Comparison of ENCODE assay signal across 13 cellular contexts in genomic region chr3:52524752-52525661, GRCh38. TPM values are rescaled to one million over a fixed set of nuclear protein-coding genes. Genes with fewer than 3 reads are reported as not detected.
DNase-seq lines count a peak whose midpoint lies in the region; ATAC-seq and TF ChIP-seq lines count a peak whose summit lies in the region.
"Had no signal": no experiment of that assay in that cellular context is flagged by ENCODE, and none has a peak within 500 bp of the region (broad histone marks: within the 10 kb centered on the region; RNA-seq: fewer than 3 reads in every experiment).

No MANE protein-coding gene starts in this region.

- no peak overlapping the region for H3K9ac ChIP-seq in MM.1S (ENCODE audit: low read length)

- no peaks in the 10 kb centered on the region for H3K4me1 ChIP-seq in right lobe of liver
- peaks cover 43 to 50% (median 46%) of the 10 kb centered on the region in 4 donors for H3K4me1 ChIP-seq in upper lobe of left lung
- no peaks in the 10 kb centered on the region for H3K4me1 ChIP-seq in MM.1S (ENCODE audit: low read length)
- H3K4me1 ChIP-seq: HAP-1 had no signal

- no peak overlapping the region for H2AFZ ChIP-seq in MM.1S (ENCODE audit: low read length)

- H3K27ac ChIP-seq in right lobe of liver = peak overlapping the region in 1 of 3 donors; percentile 28
- H3K27ac ChIP-seq in upper lobe of left lung = peak overlapping the region; percentile 76 to 83 (median 80)
- H3K27ac ChIP-seq in MM.1S (ENCODE audit: low read length) = no peak overlapping the region

- H3K9me2 ChIP-seq in MM.1S (replicated peaks; ENCODE audit: insufficient read depth, low read length) = no peaks in the 10 kb centered on the region

- no peaks in the 10 kb centered on the region for H3K79me2 ChIP-seq in MM.1S (ENCODE audit: low read length)

- peak; percentile 61 for DNase-seq in NCI-H748 (lab: John Stamatoyannopoulos, UW; ENCODE audit: unreplicated experiment)
- DNase-seq in NCI-H748 treated with DMSO at 0.1 percent for 48 hours (lab: John Stamatoyannopoulos, UW) = no peak
- peak; percentile 70 for DNase-seq in epithelial cell of esophagus (ENCODE audit: low read depth)
- peak in 2 of 3 donors; percentile 41 to 56 for DNase-seq in right lobe of liver
- DNase-seq in upper lobe of left lung = peak in 1 of 2 donors; percentile 83
- no peak for DNase-seq in MM.1S
- DNase-seq in NCI-H187 treated with DMSO at 0.1 percent for 48 hours (lab: John Stamatoyannopoulos, UW) = no peak
- no peak for DNase-seq in T-helper 9 cell
- DNase-seq: ACHN, activated T-cell treated with anti-CD3 and anti-CD28 coated beads for 4 hours, NCI-H1048 had no signal

- H4K20me1 ChIP-seq in MM.1S (ENCODE audit: insufficient read depth, low read length) = no peaks in the 10 kb centered on the region

- H3K36me3 ChIP-seq in right lobe of liver (no peaks in the 10 kb centered on the region), upper lobe of left lung (peaks cover 0 to 68% (median 22%) of the 10 kb centered on the region in 4 donors), MM.1S (replicated peaks; ENCODE audit: insufficient read depth, low read length) (no peaks in the 10 kb centered on the region)

- no peak overlapping the region for H3K4me2 ChIP-seq in MM.1S (ENCODE audit: low read depth, low read length)

- H3K4me3 ChIP-seq in epithelial cell of esophagus (ENCODE audit: low read length) (no peak overlapping the region), right lobe of liver (no peak overlapping the region), upper lobe of left lung (no peak overlapping the region), MM.1S (ENCODE audit: low read length) (no peak overlapping the region)
- H3K4me3 ChIP-seq: HAP-1 had no signal

- H3K9me3 ChIP-seq in right lobe of liver (no peaks in the 10 kb centered on the region), upper lobe of left lung (no peaks in the 10 kb centered on the region), MM.1S (replicated peaks; ENCODE audit: insufficient read depth, low read length) (no peaks in the 10 kb centered on the region)
- H3K9me3 ChIP-seq: HAP-1 had no signal

- peak in 1 of 4 donors; percentile 4 for TF ChIP-seq EP300 in upper lobe of left lung (IDR thresholded peaks at IDR 0.05)

- intact Hi-C loops in right lobe of liver (cut with DNase I) = no loop called here

- TF ChIP-seq POLR2A in right lobe of liver (IDR thresholded peaks at IDR 0.05) (no peak), upper lobe of left lung (IDR thresholded peaks at IDR 0.05) (no peak)

- no peaks in the 10 kb centered on the region for H3K27me3 ChIP-seq in right lobe of liver
- no peaks in the 10 kb centered on the region for H3K27me3 ChIP-seq in upper lobe of left lung
- no peaks in the 10 kb centered on the region for H3K27me3 ChIP-seq in MM.1S (replicated peaks; ENCODE audit: insufficient read depth, low read length)

- WGBS in right lobe of liver (ENCODE audit: insufficient coverage, low coverage, low lambda C conversion rate, missing lambda C conversion rate) = 57% methylated on average over 8 of the region's 34 CpGs
- WGBS in upper lobe of left lung, 2 donors = 53% methylated on average over 7 to 33 of the region's 34 CpGs

- TF ChIP-seq CTCF in epithelial cell of esophagus (IDR thresholded peaks at IDR 0.05; ENCODE audit: insufficient read depth, low read depth, low read length, missing control alignments) = no peak
- no peak for TF ChIP-seq CTCF in right lobe of liver (IDR thresholded peaks at IDR 0.05)
- TF ChIP-seq CTCF in upper lobe of left lung (IDR thresholded peaks at IDR 0.05) = no peak
- TF ChIP-seq CTCF in MM.1S (IDR thresholded peaks at IDR 0.05; ENCODE audit: low read length) = no peak

- H3F3A ChIP-seq in MM.1S (ENCODE audit: insufficient read depth, low read length) = no peaks in the 10 kb centered on the region

- ATAC-seq in right lobe of liver (peak in 1 of 4 donors; percentile 22), upper lobe of left lung (ENCODE audit: low FRiP score in 2 of 2) (peak in 1 of 2 donors; percentile 67)
- ATAC-seq: stimulated activated memory B cell treated with anti-CD40 and anti-IgM and Interleukin-4, amounts not matched to agents 10 μg/mL and 1 μg/mL and 100 μg/mL, for 72 hours had no signal

RNA-seq across cellular contexts. Expression of gene NT5DC2, which starts 8.7 kb away (rescaled TPM):
- total RNA-seq in right lobe of liver = 10 to 100 TPM in 1 of 6 experiments, 1 to 10 TPM in 5; 1.1 to 12.5 (median 3.9) TPM
- 100 to 1,000 TPM in 1 of 6 donors, 10 to 100 TPM in 5; 27.3 to 113 (median 46.2) TPM for total RNA-seq in upper lobe of left lung

RNA-seq across cellular contexts. Expression of gene UQCC5, which starts 11.4 kb away (rescaled TPM):
- total RNA-seq in right lobe of liver (1 to 10 TPM in 5 of 6 experiments, under 1 TPM in 1; 0.81 to 8.3 (median 4.3) TPM), upper lobe of left lung (10 to 100 TPM in 2 of 6 donors, 1 to 10 TPM in 4; 2.0 to 43.0 (median 3.0) TPM)

RNA-seq across cellular contexts. Expression of gene STAB1, which starts 29.9 kb away (rescaled TPM):
- total RNA-seq in right lobe of liver (100 to 1,000 TPM in 3 of 6 experiments, 10 to 100 TPM in 3; 60.7 to 268 (median 92.5) TPM), upper lobe of left lung (100 to 1,000 TPM in 4 of 6 donors, 10 to 100 TPM in 2; 42.9 to 259 (median 125) TPM)

Comparison
In these comparisons a context has a peak if more than half of its experiments do, and no peak if none do; other contexts are left out.
1. DNase-seq: peak in NCI-H748 (single experiment), epithelial cell of esophagus (single experiment) and right lobe of liver (2 of 3); none in NCI-H748 treated with DMSO at 0.1 percent for 48 hours (single experiment), MM.1S (single experiment), NCI-H187 treated with DMSO at 0.1 percent for 48 hours (single experiment) and T-helper 9 cell (single experiment).